ENCODE assay signal across 28 cellular contexts in the genomic region with DNA sequence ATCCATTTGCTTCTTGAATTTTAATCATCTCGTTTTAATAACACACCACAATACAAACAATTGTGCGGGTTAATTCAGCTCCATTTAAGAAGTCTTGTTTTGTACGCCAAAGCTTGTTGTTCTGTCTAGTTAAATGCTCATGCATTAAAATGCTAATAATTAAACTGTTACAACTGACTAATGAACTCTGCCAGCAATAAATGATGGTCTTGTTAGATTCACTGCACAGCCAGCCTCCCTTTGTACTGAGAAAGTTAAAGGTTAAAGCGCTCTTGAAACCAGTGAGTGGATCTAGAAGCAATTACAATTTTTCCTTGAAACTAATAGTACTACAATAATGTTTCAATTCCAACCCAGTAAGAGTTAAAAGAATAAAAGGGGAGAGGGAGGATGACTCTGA.
DNase-seq lines count a peak whose midpoint lies in the region; ATAC-seq, FAIRE-seq and TF ChIP-seq lines count a peak whose summit lies in the region.
"Had no signal": no experiment of that assay in that cellular context is flagged by ENCODE, and none has a peak within 500 bp of the region (broad histone marks: within the 10 kb centered on the region; RNA-seq: fewer than 3 reads in every experiment).

No MANE protein-coding gene starts in this region.

- intact Hi-C loops in kidney (cut with DNase I) (no loop called here), head of caudate nucleus (cut with DNase I) (no loop called here)

- H3K36me3 ChIP-seq in kidney (ENCODE audit: control insufficient read depth in 1 of 2, insufficient read depth in 2 of 2, low read length in 2 of 2) (no peaks in the 10 kb centered on the region), neural progenitor cell (no peaks in the 10 kb centered on the region), small intestine (ENCODE audit: control insufficient read depth in 2 of 2, insufficient read depth in 2 of 2, low read length in 2 of 2) (no peaks in the 10 kb centered on the region)
- H3K36me3 ChIP-seq: BLaER1 treated with 17β-estradiol and CSF1 and Interleukin-3, amounts not matched to agents 10 nM and 100 nM had no signal

- TF ChIP-seq CTCF in kidney (IDR thresholded peaks at IDR 0.05; ENCODE audit: borderline replicate concordance, extremely low read depth, insufficient read depth) (no peak), neural progenitor cell (IDR thresholded peaks at IDR 0.05) (no peak)

- H4K20me1 ChIP-seq in neural progenitor cell (ENCODE audit: low read depth), result no peaks in the 10 kb centered on the region
- H4K20me1 ChIP-seq: BLaER1 treated with 17β-estradiol and CSF1 and Interleukin-3, amounts not matched to agents 10 nM and 100 nM had no signal

- no peaks in the 10 kb centered on the region for H3F3A ChIP-seq in neural progenitor cell (ENCODE audit: low read depth)

- peaks cover 2% of the 10 kb centered on the region for H3K9me3 Mint-ChIP-seq in neural progenitor cell
- no peaks in the 10 kb centered on the region for H3K9me3 Mint-ChIP-seq in activated T-helper 17 cell treated with anti-CD3 and anti-CD28 coated beads, Interleukin-2, amount 50 U/mL, for 72 hours
- H3K9me3 Mint-ChIP-seq: CD4-positive, alpha-beta T cell; CD8-positive, alpha-beta T cell had no signal

- WGBS in small intestine, 3 donors, result 23 to 67% (median 42%) methylated on average over 4 of the region's 4 CpGs

- peak overlapping the region; percentile 9 for H2AFZ ChIP-seq in neural progenitor cell (replicated peaks)

- H3K27me3 Mint-ChIP-seq in neural progenitor cell (ENCODE audit: insufficient read depth, low read depth), result no peaks in the 10 kb centered on the region
- H3K27me3 Mint-ChIP-seq in activated T-helper 17 cell treated with anti-CD3 and anti-CD28 coated beads, Interleukin-2, amount 50 U/mL, for 72 hours, result peaks cover 13% of the 10 kb centered on the region

- H3K4me2 ChIP-seq in neural progenitor cell, result no peak overlapping the region
- H3K4me2 ChIP-seq: BLaER1 treated with 17β-estradiol and CSF1 and Interleukin-3, amounts not matched to agents 10 nM and 100 nM had no signal

- H3K4me3 ChIP-seq in kidney (ENCODE audit: low read length in 2 of 2) (peak overlapping the region; percentile 23 to 44), neural progenitor cell (no peak overlapping the region), small intestine (ENCODE audit: low read depth in 1 of 2, low read length in 2 of 2) (no peak overlapping the region)
- H3K4me3 ChIP-seq: BLaER1 treated with 17β-estradiol and CSF1 and Interleukin-3, amounts not matched to agents 10 nM and 100 nM; GM12878 had no signal

- H3K36me3 Mint-ChIP-seq in neural progenitor cell, result no peaks in the 10 kb centered on the region
- no peaks in the 10 kb centered on the region for H3K36me3 Mint-ChIP-seq in activated T-helper 17 cell treated with anti-CD3 and anti-CD28 coated beads, Interleukin-2, amount 50 U/mL, for 72 hours (ENCODE audit: low read depth)
- H3K36me3 Mint-ChIP-seq: CD8-positive, alpha-beta T cell had no signal

- H3K79me2 ChIP-seq in neural progenitor cell (ENCODE audit: low read depth), result no peaks in the 10 kb centered on the region

- no peak overlapping the region for H3K4me3 Mint-ChIP-seq in neural progenitor cell
- H3K4me3 Mint-ChIP-seq in activated T-helper 17 cell treated with anti-CD3 and anti-CD28 coated beads, Interleukin-2, amount 50 U/mL, for 72 hours, result no peak overlapping the region
- H3K4me3 Mint-ChIP-seq: B cell; CD4-positive, alpha-beta T cell; CD8-positive, alpha-beta T cell had no signal

- peaks cover 8% of the 10 kb centered on the region for H3K4me1 Mint-ChIP-seq in neural progenitor cell
- no peaks in the 10 kb centered on the region for H3K4me1 Mint-ChIP-seq in activated T-helper 17 cell treated with anti-CD3 and anti-CD28 coated beads, Interleukin-2, amount 50 U/mL, for 72 hours
- H3K4me1 Mint-ChIP-seq: B cell had no signal

- H3K27me3 ChIP-seq in neural progenitor cell (no peaks in the 10 kb centered on the region), small intestine (ENCODE audit: control insufficient read depth in 2 of 2, insufficient read depth in 2 of 2, low read length in 2 of 2) (peaks cover 0 to 3% of the 10 kb centered on the region in 2 donors)
- H3K27me3 ChIP-seq: BLaER1 treated with 17β-estradiol and CSF1 and Interleukin-3, amounts not matched to agents 10 nM and 100 nM had no signal

- FAIRE-seq in kidney (lab: Jason Lieb, UNC) (peak; percentile 74), small intestine (lab: Jason Lieb, UNC) (no peak)
- FAIRE-seq: A204.1, D721Med, GM12878, GM12892, GM18507 had no signal

- H3K27ac ChIP-seq in kidney (ENCODE audit: low read depth in 2 of 2, low read length in 2 of 2), result peak overlapping the region; percentile 65 to 78
- H3K27ac ChIP-seq in neural progenitor cell, result no peak overlapping the region
- no peak overlapping the region for H3K27ac ChIP-seq in small intestine (ENCODE audit: low read depth in 1 of 2, low read length in 1 of 2)
- H3K27ac ChIP-seq: BLaER1 treated with 17β-estradiol and CSF1 and Interleukin-3, amounts not matched to agents 10 nM and 100 nM; C4-2B had no signal

- no peak for DNase-seq in kidney
- peak; percentile 51 for DNase-seq in left kidney (ENCODE audit: low read depth, low spot score)
- DNase-seq in neural progenitor cell (ENCODE audit: low spot score), result no peak
- DNase-seq in small intestine, result peak; percentile 11
- no peak for DNase-seq in AG08396 (ENCODE audit: low spot score)
- DNase-seq in head of caudate nucleus, result no peak
- DNase-seq: 8988T; ACHN; AML-193; Caco-2; Calu3; CD4-positive, alpha-beta T cell; CD8-positive, alpha-beta T cell; DMS53; DMS79; DND-41; EL; GDM1 had no signal

- no peak overlapping the region for H3K27ac Mint-ChIP-seq in neural progenitor cell
- H3K27ac Mint-ChIP-seq in activated T-helper 17 cell treated with anti-CD3 and anti-CD28 coated beads, Interleukin-2, amount 50 U/mL, for 72 hours, result no peak overlapping the region
- H3K27ac Mint-ChIP-seq: B cell; CD4-positive, alpha-beta T cell; CD8-positive, alpha-beta T cell had no signal

- H3K4me1 ChIP-seq in kidney (ENCODE audit: control insufficient read depth in 1 of 2, insufficient read depth in 1 of 2, low read depth in 1 of 2, low read length in 2 of 2) (peaks cover 16 to 23% of the 10 kb centered on the region in 2 donors), neural progenitor cell (peaks cover 11% of the 10 kb centered on the region), small intestine (ENCODE audit: control insufficient read depth in 2 of 2, insufficient read depth in 1 of 2, low read depth in 1 of 2, low read length in 1 of 2) (no peaks in the 10 kb centered on the region)
- H3K4me1 ChIP-seq: BLaER1 treated with 17β-estradiol and CSF1 and Interleukin-3, amounts not matched to agents 10 nM and 100 nM; Caco-2 had no signal

- H3K9ac ChIP-seq in kidney (ENCODE audit: low read length in 2 of 2) (no peak overlapping the region), neural progenitor cell (no peak overlapping the region)
- H3K9ac ChIP-seq: BLaER1 treated with 17β-estradiol and CSF1 and Interleukin-3, amounts not matched to agents 10 nM and 100 nM had no signal

- H3K9me3 ChIP-seq in kidney (ENCODE audit: control insufficient read depth in 1 of 2, low read length in 2 of 2) (peaks cover 0 to 6% of the 10 kb centered on the region in 2 donors), neural progenitor cell (ENCODE audit: low read depth) (no peaks in the 10 kb centered on the region), small intestine (ENCODE audit: control insufficient read depth, low read depth) (no peaks in the 10 kb centered on the region)
- H3K9me3 ChIP-seq: BLaER1 treated with 17β-estradiol and CSF1 and Interleukin-3, amounts not matched to agents 10 nM and 100 nM; Caco-2 had no signal

- ATAC-seq in activated T-helper 17 cell treated with anti-CD3 and anti-CD28 coated beads, Interleukin-2, amount 50 U/mL, for 72 hours (replicated peaks), result no peak
- ATAC-seq in HG02642 (IDR thresholded peaks at IDR 0.05; ENCODE audit: poor library complexity, unreplicated experiment), result no peak
- ATAC-seq: CD8-positive, alpha-beta T cell; GM12878 had no signal

Comparison
In these comparisons a context has a peak if more than half of its experiments do, and no peak if none do; other contexts are left out.
1. DNase-seq: peak in left kidney (single experiment) and small intestine (single experiment); none in kidney (single experiment), neural progenitor cell (single experiment), AG08396 (single experiment) and head of caudate nucleus (0 of 42).
2. H3K27ac ChIP-seq: peak in kidney (2 of 2); none in neural progenitor cell (single experiment) and small intestine (0 of 2).
3. H3K4me3 ChIP-seq: peak in kidney (2 of 2); none in neural progenitor cell (single experiment) and small intestine (0 of 2).